28 cellular contexts compared by ENCODE assay signal in genomic region chr20:22213271-22213670, GRCh38.
"Had no signal": no experiment of that assay in that cellular context is flagged by ENCODE, and none has a peak within 500 bp of the region (broad histone marks: within the 10 kb centered on the region; RNA-seq: fewer than 3 reads in every experiment).

No MANE protein-coding gene starts in this region.

- H3K9me3 ChIP-seq: gastrocnemius medialis had no signal

- DNase-seq: activated CD4-positive, alpha-beta memory T cell treated with anti-CD3 and anti-CD28 coated beads, Interleukin-2, amount 10 ng/mL, durations not matched to agents 7 days and 5 days; activated CD4-positive, alpha-beta T cell treated with anti-CD3 and anti-CD28 coated beads for 1 hour; activated CD4-positive, alpha-beta T cell treated with anti-CD3 and anti-CD28 coated beads for 4 hours; activated CD4-positive, alpha-beta T cell treated with anti-CD3 and anti-CD28 coated beads, Interleukin-2, amount 10 ng/mL, durations not matched to agents 7 days and 5 days; activated CD4-positive, alpha-beta T cell treated with anti-CD3 and anti-CD28 coated beads, Interleukin-2, amount 50 U/mL, for 4 hours; activated effector memory CD4-positive, alpha-beta T cell treated with Interleukin-2 at 50 U/mL for 16 hours; activated gamma-delta T cell treated with Interleukin-2 at 50 U/mL for 16 hours; activated naive CD4-positive, alpha-beta T cell treated with anti-CD3 and anti-CD28 coated beads, Interleukin-2, amount 50 U/mL, for 16 hours; activated naive CD4-positive, alpha-beta T cell treated with Interleukin-2 at 50 U/mL for 16 hours; activated T-cell treated with anti-CD3 and anti-CD28 coated beads, Interleukin-2, amount 50 U/mL, for 4 hours; amniotic stem cell; anterior cingulate cortex; brain microvascular endothelial cell; caudate nucleus; cortex of kidney; dermis blood vessel endothelial cell; effector CD4-positive, alpha-beta T cell; effector memory CD8-positive, alpha-beta T cell; erythroblast; foreskin keratinocyte; gastrocnemius medialis; glutamatergic neuron; heart left ventricle; T-helper 2 cell had no signal

- H3K36me3 ChIP-seq: brain microvascular endothelial cell, esophagus muscularis mucosa, gastrocnemius medialis, heart left ventricle had no signal

- H3K27me3 ChIP-seq: brain microvascular endothelial cell had no signal

- H3K4me1 ChIP-seq: esophagus muscularis mucosa, gastrocnemius medialis, heart left ventricle had no signal

- H3K4me3 ChIP-seq: esophagus muscularis mucosa, gastrocnemius medialis, heart left ventricle had no signal

- H3K27ac ChIP-seq: brain microvascular endothelial cell, esophagus muscularis mucosa, foreskin keratinocyte, gastrocnemius medialis, heart left ventricle had no signal

- FAIRE-seq: astrocyte, bronchial epithelial cell, colon had no signal
